In genomic region chr11:83284501-83285051, GRCh38 we compare ENCODE assay signal across 8 cellular contexts. TPM values are rescaled to one million over a fixed set of nuclear protein-coding genes. Genes with fewer than 3 reads are reported as not detected.
DNase-seq lines count a peak whose midpoint lies in the region; ATAC-seq and TF ChIP-seq lines count a peak whose summit lies in the region.

No MANE protein-coding gene starts in this region.

- H3K79me2 ChIP-seq in Karpas-422 (ENCODE audit: low read length) = peaks cover 57% of the 10 kb centered on the region

- in situ Hi-C loops in brain microvascular endothelial cell (cut with HindIII; ENCODE audit: low pct_ligation_motif_present, low sequenced_read_pairs) = loop anchor here (25.0 kb wide), 1 partner anchor 528 kb away; no protein-coding TSS in a partner anchor

- H3K27me3 ChIP-seq in BE2C = no peaks in the 10 kb centered on the region
- H3K27me3 ChIP-seq in Karpas-422 (ENCODE audit: low read length) = no peaks in the 10 kb centered on the region
- H3K27me3 ChIP-seq in brain microvascular endothelial cell (replicated peaks) = no peaks in the 10 kb centered on the region
- H3K27me3 ChIP-seq in muscle layer of duodenum (ENCODE audit: low read depth, low read length) = no peaks in the 10 kb centered on the region

- H3K4me1 ChIP-seq in BE2C (no peaks in the 10 kb centered on the region), Karpas-422 (ENCODE audit: low read length) (peaks cover 33% of the 10 kb centered on the region), muscle layer of duodenum (ENCODE audit: control insufficient read depth in 1 of 2, insufficient read depth in 2 of 2, low read length in 2 of 2) (peaks cover 11 to 26% of the 10 kb centered on the region in 2 donors)

- H3K9me3 ChIP-seq in BE2C = no peaks in the 10 kb centered on the region
- no peaks in the 10 kb centered on the region for H3K9me3 ChIP-seq in Karpas-422 (ENCODE audit: low read length)
- no peaks in the 10 kb centered on the region for H3K9me3 ChIP-seq in muscle layer of duodenum (ENCODE audit: control insufficient read depth in 1 of 2, low read length in 2 of 2)

- no peak for ATAC-seq in HG03025 (IDR thresholded peaks at IDR 0.05; ENCODE audit: low FRiP score, unreplicated experiment)

- TF ChIP-seq CTCF in BE2C (IDR thresholded peaks at IDR 0.05; ENCODE audit: low read depth, low read length) = no peak
- TF ChIP-seq CTCF in brain microvascular endothelial cell (IDR thresholded peaks at IDR 0.05; ENCODE audit: low read depth, low read length, missing control alignments) = no peak

- H3K4me3 ChIP-seq in BE2C (ENCODE audit: low read depth, low read length) (peak overlapping the region; percentile 93), Karpas-422 (ENCODE audit: low read length) (peak overlapping the region; percentile 83), brain microvascular endothelial cell (ENCODE audit: low read depth, low read length) (peak overlapping the region; percentile 93), muscle layer of duodenum (ENCODE audit: low read depth in 1 of 2, low read length in 2 of 2) (peak overlapping the region; percentile 84 to 87)

- H3K9ac ChIP-seq in Karpas-422 (ENCODE audit: low read length) = peak overlapping the region; percentile 86

- no peaks in the 10 kb centered on the region for H4K20me1 ChIP-seq in Karpas-422 (ENCODE audit: insufficient read depth, low read depth, low read length)

- H2AFZ ChIP-seq in Karpas-422 (ENCODE audit: low read length) = no peak overlapping the region

- no peaks in the 10 kb centered on the region for H3K9me2 ChIP-seq in Karpas-422 (replicated peaks; ENCODE audit: insufficient read depth, low read length)

- H3K4me2 ChIP-seq in Karpas-422 (ENCODE audit: low read depth, low read length, poor library complexity, severe bottlenecking) = peak overlapping the region; percentile 80

- no peak for DNase-seq in BE2C
- no peak for DNase-seq in Karpas-422
- DNase-seq in brain microvascular endothelial cell = no peak
- no peak for DNase-seq in LoVo (ENCODE audit: low spot score)
- DNase-seq in activated effector memory CD4-positive, alpha-beta T cell treated with Interleukin-2 at 50 U/mL for 16 hours = no peak
- no peak for DNase-seq in NCI-H1092 treated with DMSO at 0.1 percent for 48 hours (lab: John Stamatoyannopoulos, UW)

- H3K36me3 ChIP-seq in BE2C (no peaks in the 10 kb centered on the region; the same call in 1 of the 2 replicates), Karpas-422 (ENCODE audit: insufficient read depth, low read length) (peaks cover 9% of the 10 kb centered on the region; the same call in 1 of the 2 replicates), brain microvascular endothelial cell (replicated peaks) (no peaks in the 10 kb centered on the region), muscle layer of duodenum (ENCODE audit: control insufficient read depth in 1 of 2, insufficient read depth in 2 of 2, low read length in 2 of 2) (peaks cover 2 to 3% of the 10 kb centered on the region in 2 donors)

- peak overlapping the region; percentile 60; the same call in 1 of the 2 replicates for H3K27ac ChIP-seq in Karpas-422 (ENCODE audit: low read length)
- H3K27ac ChIP-seq in brain microvascular endothelial cell = peak overlapping the region; percentile 94
- peak overlapping the region; percentile 98 for H3K27ac ChIP-seq in muscle layer of duodenum (ENCODE audit: low read length)

RNA-seq across cellular contexts. Expression of gene CCDC90B, which starts 1.6 kb away (rescaled TPM):
- polyA plus RNA-seq in BE2C (2012; ENCODE audit: insufficient read depth, insufficient read length, low read depth) = 16.5 TPM
- total RNA-seq in Karpas-422 (2014; rRNA removed; shearing (Covaris generic); ENCODE audit: low replicate concordance) = 81.1 and 121 TPM in 2 replicates
